Comparison of ENCODE assay signal across 9 cellular contexts in the genomic region with DNA sequence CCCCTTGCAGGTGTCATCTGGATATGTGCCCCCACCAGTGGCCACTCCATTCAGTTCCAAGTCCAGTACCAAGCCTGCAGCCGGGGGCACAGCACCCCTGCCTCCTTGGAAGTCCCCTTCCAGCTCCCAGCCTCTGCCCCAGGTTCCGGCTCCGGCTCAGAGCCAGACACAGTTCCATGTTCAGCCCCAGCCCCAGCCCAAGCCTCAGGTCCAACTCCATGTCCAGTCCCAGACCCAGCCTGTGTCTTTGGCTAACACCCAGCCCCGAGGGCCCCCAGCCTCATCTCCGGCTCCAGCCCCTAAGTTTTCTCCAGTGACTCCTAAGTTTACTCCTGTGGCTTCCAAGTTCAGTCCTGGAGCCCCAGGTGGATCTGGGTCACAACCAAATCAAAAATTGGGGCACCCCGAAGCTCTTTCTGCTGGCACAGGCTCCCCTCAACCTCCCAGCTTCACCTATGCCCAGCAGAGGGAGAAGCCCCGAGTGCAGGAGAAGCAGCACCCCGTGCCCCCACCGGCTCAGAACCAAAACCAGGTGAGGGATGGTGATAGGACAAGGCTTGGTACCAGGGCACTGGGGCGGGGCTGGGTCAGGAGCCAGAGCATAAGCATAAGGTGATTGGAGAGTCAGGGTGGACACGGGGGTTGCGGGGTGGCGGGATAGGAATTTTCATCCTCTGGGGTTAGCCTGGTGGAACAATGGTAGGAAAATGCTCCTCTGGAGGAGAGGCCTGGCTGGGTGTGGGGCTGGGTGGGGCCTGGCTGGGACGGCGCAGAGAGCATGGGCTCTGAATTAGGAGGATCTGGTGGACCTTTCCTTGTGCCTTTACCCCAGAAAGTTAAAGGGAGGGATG. TPM values are rescaled to one million over a fixed set of nuclear protein-coding genes. Genes with fewer than 3 reads are reported as not detected.
A peak's percentile ranks its signal among the peaks of the same experiment; 100 is the strongest.
DNase-seq lines count a peak whose midpoint lies in the region; ATAC-seq lines count a peak whose summit lies in the region.
"Had no signal": no experiment of that assay in that cellular context is flagged by ENCODE, and none has a peak within 500 bp of the region (broad histone marks: within the 10 kb centered on the region; RNA-seq: fewer than 3 reads in every experiment).

No MANE protein-coding gene starts in this region.

- peaks cover 10% of the 10 kb centered on the region for H3K36me3 Mint-ChIP-seq in activated naive CD4-positive, alpha-beta T cell treated with anti-CD3 and anti-CD28 coated beads, Interleukin-2, amount 10 ng/mL, durations not matched to agents 7 days and 5 days

- ATAC-seq in HG02571 (IDR thresholded peaks at IDR 0.05; ENCODE audit: unreplicated experiment) = no peak
- ATAC-seq in GM18498 (IDR thresholded peaks at IDR 0.05; ENCODE audit: unreplicated experiment) = no peak

- H3K4me3 Mint-ChIP-seq in activated naive CD4-positive, alpha-beta T cell treated with anti-CD3 and anti-CD28 coated beads, Interleukin-2, amount 10 ng/mL, durations not matched to agents 7 days and 5 days = peak overlapping the region; percentile 67

- H3K4me3 ChIP-seq in mucosa of rectum (ENCODE audit: low read length in 2 of 2) = peak overlapping the region; percentile 82 to 93
- H3K4me3 ChIP-seq in urinary bladder (ENCODE audit: low read depth, low read length) = peak overlapping the region; percentile 93

- peak overlapping the region in 1 of 2 donors; percentile 21 for H3K9ac ChIP-seq in mucosa of rectum (ENCODE audit: low read depth in 1 of 2, low read length in 2 of 2)

- no peaks in the 10 kb centered on the region for H3K9me3 ChIP-seq in mucosa of rectum (ENCODE audit: control insufficient read depth in 2 of 2, low read length in 2 of 2)

- no peak for DNase-seq in activated naive CD4-positive, alpha-beta T cell treated with anti-CD3 and anti-CD28 coated beads, Interleukin-2, amount 10 ng/mL, durations not matched to agents 7 days and 5 days
- DNase-seq in activated naive CD4-positive, alpha-beta T cell treated with Interleukin-2 at 50 U/mL for 16 hours = no peak
- peak; percentile 25 for DNase-seq in dermis blood vessel endothelial cell
- no peak for DNase-seq in stimulated activated CD8-positive, alpha-beta memory T cell treated with anti-CD3 and anti-CD28 coated beads, Interleukin-4, amount 100 ng/mL, for 48 hours
- DNase-seq: stimulated activated CD4-positive, alpha-beta T cell treated with anti-CD3 and anti-CD28 coated beads, Interleukin-4, amount 100 ng/mL, for 24 hours had no signal

- H3K27ac ChIP-seq in mucosa of rectum (ENCODE audit: low read depth in 2 of 2, low read length in 2 of 2) (peak overlapping the region; percentile 13 to 98), urinary bladder (ENCODE audit: low read depth) (peak overlapping the region; percentile 11)

- CTCF ChIA-PET in activated naive CD4-positive, alpha-beta T cell treated with anti-CD3 and anti-CD28 coated beads, Interleukin-2, amount 10 ng/mL, durations not matched to agents 7 days and 5 days (lab: Charles Lee) = interaction anchor here (1.4 to 2.5 kb wide), 3 partner anchors 8 to 34 kb away, joined by 3 to 11 read pairs (median 7); no protein-coding TSS in a partner anchor

- peaks cover 5 to 6% of the 10 kb centered on the region in 2 donors for H3K36me3 ChIP-seq in mucosa of rectum (ENCODE audit: control insufficient read depth in 2 of 2, insufficient read depth in 2 of 2, low read length in 2 of 2)
- no peaks in the 10 kb centered on the region for H3K36me3 ChIP-seq in urinary bladder (ENCODE audit: insufficient read depth)

- peak overlapping the region; percentile 25 for H3K27ac Mint-ChIP-seq in activated naive CD4-positive, alpha-beta T cell treated with anti-CD3 and anti-CD28 coated beads, Interleukin-2, amount 10 ng/mL, durations not matched to agents 7 days and 5 days

- WGBS in urinary bladder = 65% methylated on average over 15 of the region's 15 CpGs

- no peaks in the 10 kb centered on the region for H3K27me3 ChIP-seq in mucosa of rectum (ENCODE audit: control insufficient read depth in 2 of 2, insufficient read depth in 2 of 2, low read length in 2 of 2)

- H3K9me3 Mint-ChIP-seq in activated naive CD4-positive, alpha-beta T cell treated with anti-CD3 and anti-CD28 coated beads, Interleukin-2, amount 10 ng/mL, durations not matched to agents 7 days and 5 days = no peaks in the 10 kb centered on the region

- peaks cover 21% of the 10 kb centered on the region for H3K4me1 Mint-ChIP-seq in activated naive CD4-positive, alpha-beta T cell treated with anti-CD3 and anti-CD28 coated beads, Interleukin-2, amount 10 ng/mL, durations not matched to agents 7 days and 5 days

- H3K4me1 ChIP-seq in mucosa of rectum (ENCODE audit: control insufficient read depth in 2 of 2, insufficient read depth in 2 of 2, low read length in 2 of 2) (peaks cover 35 to 37% of the 10 kb centered on the region in 2 donors), urinary bladder (ENCODE audit: insufficient read depth) (peaks cover 2% of the 10 kb centered on the region)

- no peaks in the 10 kb centered on the region for H3K27me3 Mint-ChIP-seq in activated naive CD4-positive, alpha-beta T cell treated with anti-CD3 and anti-CD28 coated beads, Interleukin-2, amount 10 ng/mL, durations not matched to agents 7 days and 5 days

RNA-seq across cellular contexts. Expression of gene ZYX, which starts 1.9 kb away (rescaled TPM):
- 26.2 and 57.2 TPM in 2 replicates for total RNA-seq in dermis blood vessel endothelial cell
- 37.9 TPM for total RNA-seq in urinary bladder
- polyA plus RNA-seq in urinary bladder = 386 TPM

RNA-seq across cellular contexts. Expression of gene FAM131B, which starts 20.5 kb away (rescaled TPM):
- 0.23 and 0.51 TPM in 2 replicates for total RNA-seq in dermis blood vessel endothelial cell
- total RNA-seq in urinary bladder = 4.1 TPM
- 3.2 TPM for polyA plus RNA-seq in urinary bladder

RNA-seq across cellular contexts. Expression of gene EPHA1, which starts 25.6 kb away (rescaled TPM):
- total RNA-seq in dermis blood vessel endothelial cell = 0.09 TPM in 1 of 2 replicates, not detected in the other
- 3.2 TPM for total RNA-seq in urinary bladder
- polyA plus RNA-seq in urinary bladder = 1.4 TPM
